Comparison of ENCODE assay signal across 13 cellular contexts in genomic region chr19:50418186-50419021, GRCh38. TPM values are rescaled to one million over a fixed set of nuclear protein-coding genes. Genes with fewer than 3 reads are reported as not detected.
A peak's percentile ranks its signal among the peaks of the same experiment; 100 is the strongest.
DNase-seq lines count a peak whose midpoint lies in the region; ATAC-seq and TF ChIP-seq lines count a peak whose summit lies in the region.
"Had no signal": no experiment of that assay in that cellular context is flagged by ENCODE, and none has a peak within 500 bp of the region (broad histone marks: within the 10 kb centered on the region; RNA-seq: fewer than 3 reads in every experiment).

SPIB (plus strand) TSS chr19:50418938; CDS start chr19:50418963, 25 bp downstream.

- DNase-seq in T-cell (no peak), mucosa of descending colon (peak in 1 of 3 donors; percentile 72), breast epithelium (ENCODE audit: low spot score in 2 of 2) (no peak)
- no peak for DNase-seq in stimulated activated CD4-positive, alpha-beta T cell treated with anti-CD3 and anti-CD28 coated beads, Interleukin-4, amount 100 ng/mL, for 24 hours
- DNase-seq: COR-L47, NCI-H1694 treated with DMSO at 0.1 percent for 48 hours had no signal

- no peaks in the 10 kb centered on the region for H3K9me3 Mint-ChIP-seq in T-cell

- peak; percentile 97 for TF ChIP-seq POLR2A in GM19099 (IDR thresholded peaks at IDR 0.05; ENCODE audit: extremely low read depth, insufficient read length, low read depth)
- no peak for TF ChIP-seq POLR2A in breast epithelium (IDR thresholded peaks at IDR 0.05)

- peaks cover 5% of the 10 kb centered on the region for H3K36me3 Mint-ChIP-seq in T-cell

- H3K4me3 ChIP-seq in mucosa of descending colon (no peak within 1 kb of the TSS), breast epithelium (no peak within 1 kb of the TSS)
- H3K4me3 ChIP-seq: gastroesophageal sphincter had no signal

- H3K4me1 ChIP-seq in ES-I3 (ENCODE audit: insufficient read depth, low read length) (peaks cover 8% of the 10 kb centered on the region; the same call in 1 of the 2 replicates), mucosa of descending colon (ENCODE audit: low read depth) (peaks cover 13% of the 10 kb centered on the region), breast epithelium (no peaks in the 10 kb centered on the region)

- ATAC-seq in T-cell (replicated peaks in 1 of 4): no peak
- no peak for ATAC-seq in mucosa of descending colon
- ATAC-seq in GM18868 (IDR thresholded peaks at IDR 0.05; ENCODE audit: unreplicated experiment): no peak
- no peak for ATAC-seq in HG02678 (IDR thresholded peaks at IDR 0.05; ENCODE audit: unreplicated experiment)
- ATAC-seq: gastroesophageal sphincter had no signal

- peak within 1 kb of the TSS in 1 of 2 donors; percentile 59 for H3K27ac Mint-ChIP-seq in T-cell

- TF ChIP-seq CTCF in mucosa of descending colon (IDR thresholded peaks at IDR 0.05) (no peak), breast epithelium (IDR thresholded peaks at IDR 0.05) (no peak)

- intact Hi-C loops in mucosa of descending colon (cut with DNase I, micrococcal nuclease) (loop anchor here in 1 of 2 donors (10.0 kb wide), 1 partner anchor 54 kb away; the partner anchor contains the start of gene NAPSA), breast epithelium (cut with DNase I; ENCODE audit: low total_unique reads) (no loop called here)

- CTCF ChIA-PET in T-cell (lab: Charles Lee): interaction anchor here in 1 of 2 donors (0.5 kb wide), 1 partner anchor 228 kb away, joined by 4 read pairs; no protein-coding TSS in a partner anchor

- no peaks in the 10 kb centered on the region for H3K36me3 ChIP-seq in ES-I3 (ENCODE audit: insufficient read depth, low read length)
- no peaks in the 10 kb centered on the region for H3K36me3 ChIP-seq in mucosa of descending colon (ENCODE audit: low read depth)
- no peaks in the 10 kb centered on the region for H3K36me3 ChIP-seq in breast epithelium
- H3K36me3 ChIP-seq: gastroesophageal sphincter had no signal

- peak within 1 kb of the TSS in 2 of 3 donors; percentile 6 to 67 for H3K4me3 Mint-ChIP-seq in T-cell

- peaks cover 10 to 15% (median 11%) of the 10 kb centered on the region in 3 donors for H3K4me1 Mint-ChIP-seq in T-cell

- H3K27ac ChIP-seq in breast epithelium: no peak within 1 kb of the TSS
- H3K27ac ChIP-seq: gastroesophageal sphincter, HL-60, RWPE1 had no signal

- peak within 1 kb of the TSS; percentile 48; the same call in 1 of the 2 replicates for H3K9ac ChIP-seq in ES-I3 (ENCODE audit: low read depth, low read length)

- H3K27me3 ChIP-seq in breast epithelium: peaks cover 5 to 44% of the 10 kb centered on the region in 2 donors

- H3K9me3 ChIP-seq in ES-I3 (ENCODE audit: control insufficient read depth, insufficient read depth, low read length) (no peaks in the 10 kb centered on the region), mucosa of descending colon (no peaks in the 10 kb centered on the region), breast epithelium (no peaks in the 10 kb centered on the region)
- H3K9me3 ChIP-seq: gastroesophageal sphincter had no signal

- POLR2A ChIA-PET in T-cell (lab: Charles Lee): no interaction called here

- H3K27me3 Mint-ChIP-seq in T-cell: peaks cover 23 to 27% of the 10 kb centered on the region in 2 donors

RNA-seq across cellular contexts. Expression of gene SPIB, which starts in this region (rescaled TPM):
- total RNA-seq in T-cell: 1 to 10 TPM in 4 of 5 donors, under 1 TPM in 1; 0.72 to 9.7 (median 4.1) TPM
- 10 to 100 TPM; 21.5 to 83.1 (median 61.6) TPM for total RNA-seq in mucosa of descending colon
- total RNA-seq in breast epithelium: under 1 TPM in 1 of 3 donors, not detected in 2; 0.33 TPM
- total RNA-seq: gastroesophageal sphincter had no signal
